In genomic region chr2:96716388-96716787, GRCh38 we compare ENCODE assay signal across 19 cellular contexts. TPM values are rescaled to one million over a fixed set of nuclear protein-coding genes. Genes with fewer than 3 reads are reported as not detected.
DNase-seq lines count a peak whose midpoint lies in the region; ATAC-seq and TF ChIP-seq lines count a peak whose summit lies in the region.
"Had no signal": no experiment of that assay in that cellular context is flagged by ENCODE, and none has a peak within 500 bp of the region (broad histone marks: within the 10 kb centered on the region; RNA-seq: fewer than 3 reads in every experiment).

No MANE protein-coding gene starts in this region.

- ATAC-seq in activated naive CD8-positive, alpha-beta T cell treated with anti-CD3 and anti-CD28 coated beads, Interleukin-2, amount 10 ng/mL, durations not matched to agents 7 days and 5 days (ENCODE audit: low read depth) = no peak
- ATAC-seq: HCT116 had no signal

- no peak for DNase-seq in activated naive CD8-positive, alpha-beta T cell treated with anti-CD3 and anti-CD28 coated beads, Interleukin-2, amount 10 ng/mL, durations not matched to agents 7 days and 5 days
- no peak for DNase-seq in activated naive CD8-positive, alpha-beta T cell treated with anti-CD3 and anti-CD28 coated beads for 36 hours
- no peak for DNase-seq in epithelial cell of prostate (ENCODE audit: low read depth, low spot score)
- DNase-seq in SIG-M5 (lab: John Stamatoyannopoulos, UW) = no peak
- DNase-seq in GM19238 (ENCODE audit: insufficient read length, low spot score) = no peak
- no peak for DNase-seq in KBM-7
- DNase-seq: 8988T; CD8-positive, alpha-beta memory T cell; COR-L47; DMS 273 treated with DMSO at 0.1 percent for 48 hours; DND-41; EL; GOT3; H7 had no signal

- H3K4me1 ChIP-seq in HEK293 (ENCODE audit: control insufficient read depth, insufficient read depth, low read length) = peaks cover 3% of the 10 kb centered on the region
- H3K4me1 ChIP-seq: BLaER1 treated with 17β-estradiol and CSF1 and Interleukin-3, amounts not matched to agents 10 nM and 100 nM had no signal

- H3K36me3 ChIP-seq in HEK293 (ENCODE audit: control insufficient read depth in 2 of 2, insufficient read depth in 1 of 2, low read length in 2 of 2) = peaks cover 9 to 28% of the 10 kb centered on the region in 2 experiments

- no peaks in the 10 kb centered on the region for H3K9me3 ChIP-seq in HEK293 (ENCODE audit: control insufficient read depth, insufficient read depth, low read depth, low read length)
- H3K9me3 ChIP-seq: BLaER1 treated with 17β-estradiol and CSF1 and Interleukin-3, amounts not matched to agents 10 nM and 100 nM had no signal

- POLR2A ChIA-PET in activated naive CD8-positive, alpha-beta T cell treated with anti-CD3 and anti-CD28 coated beads, Interleukin-2, amount 10 ng/mL, durations not matched to agents 7 days and 5 days (lab: Charles Lee) = no interaction called here
- POLR2A ChIA-PET in HEK293 (lab: Yijun Ruan, JAX) = interaction anchor here (0.6 kb wide), 1 partner anchor 12 kb away, joined by 9 read pairs; no protein-coding TSS in a partner anchor

- no peak overlapping the region for H3K4me3 Mint-ChIP-seq in activated naive CD8-positive, alpha-beta T cell treated with anti-CD3 and anti-CD28 coated beads, Interleukin-2, amount 10 ng/mL, durations not matched to agents 7 days and 5 days
- H3K4me3 Mint-ChIP-seq in activated naive CD8-positive, alpha-beta T cell treated with anti-CD3 and anti-CD28 coated beads for 36 hours = no peak overlapping the region
- H3K4me3 Mint-ChIP-seq: B cell; CD8-positive, alpha-beta memory T cell had no signal

- H3K4me3 ChIP-seq in HEK293 (ENCODE audit: low read depth, low read length) = no peak overlapping the region
- H3K4me3 ChIP-seq: BLaER1 treated with 17β-estradiol and CSF1 and Interleukin-3, amounts not matched to agents 10 nM and 100 nM; K562 had no signal

- peak overlapping the region; percentile 54 for H3K27ac Mint-ChIP-seq in activated naive CD8-positive, alpha-beta T cell treated with anti-CD3 and anti-CD28 coated beads, Interleukin-2, amount 10 ng/mL, durations not matched to agents 7 days and 5 days
- no peak overlapping the region for H3K27ac Mint-ChIP-seq in activated naive CD8-positive, alpha-beta T cell treated with anti-CD3 and anti-CD28 coated beads for 36 hours
- H3K27ac Mint-ChIP-seq: B cell had no signal

- no peaks in the 10 kb centered on the region for H3K27me3 Mint-ChIP-seq in activated naive CD8-positive, alpha-beta T cell treated with anti-CD3 and anti-CD28 coated beads, Interleukin-2, amount 10 ng/mL, durations not matched to agents 7 days and 5 days
- H3K27me3 Mint-ChIP-seq in activated naive CD8-positive, alpha-beta T cell treated with anti-CD3 and anti-CD28 coated beads for 36 hours = no peaks in the 10 kb centered on the region
- H3K27me3 Mint-ChIP-seq: B cell; CD8-positive, alpha-beta memory T cell had no signal

- H3K27ac ChIP-seq in HEK293 (ENCODE audit: extremely low read depth, low read depth, low read length) (no peak overlapping the region), epithelial cell of prostate (peak overlapping the region; percentile 27)
- H3K27ac ChIP-seq: BLaER1 treated with 17β-estradiol and CSF1 and Interleukin-3, amounts not matched to agents 10 nM and 100 nM had no signal

- CTCF ChIA-PET in HEK293 (lab: Yijun Ruan, JAX) = interaction anchor here (0.6 kb wide), 1 partner anchor 51 kb away, joined by 3 read pairs; no protein-coding TSS in a partner anchor

- no peaks in the 10 kb centered on the region for H3K9me3 Mint-ChIP-seq in activated naive CD8-positive, alpha-beta T cell treated with anti-CD3 and anti-CD28 coated beads, Interleukin-2, amount 10 ng/mL, durations not matched to agents 7 days and 5 days
- H3K9me3 Mint-ChIP-seq in activated naive CD8-positive, alpha-beta T cell treated with anti-CD3 and anti-CD28 coated beads for 36 hours = no peaks in the 10 kb centered on the region
- H3K9me3 Mint-ChIP-seq: CD8-positive, alpha-beta memory T cell had no signal

- in situ Hi-C loops in KBM-7 (cut with MboI; ENCODE audit: low pct_unique_long_range_greater_than_20kb, low sequenced_read_pairs) = no loop called here

- TF ChIP-seq CTCF in HEK293 (tag by site-specific recombination; IDR thresholded peaks at IDR 0.05) = no peak

- no peaks in the 10 kb centered on the region for H3K4me1 Mint-ChIP-seq in activated naive CD8-positive, alpha-beta T cell treated with anti-CD3 and anti-CD28 coated beads, Interleukin-2, amount 10 ng/mL, durations not matched to agents 7 days and 5 days
- no peaks in the 10 kb centered on the region for H3K4me1 Mint-ChIP-seq in activated naive CD8-positive, alpha-beta T cell treated with anti-CD3 and anti-CD28 coated beads for 36 hours
- H3K4me1 Mint-ChIP-seq: B cell had no signal

- no peaks in the 10 kb centered on the region for H3K36me3 Mint-ChIP-seq in activated naive CD8-positive, alpha-beta T cell treated with anti-CD3 and anti-CD28 coated beads, Interleukin-2, amount 10 ng/mL, durations not matched to agents 7 days and 5 days
- no peaks in the 10 kb centered on the region for H3K36me3 Mint-ChIP-seq in activated naive CD8-positive, alpha-beta T cell treated with anti-CD3 and anti-CD28 coated beads for 36 hours

TF ChIP-seq in HEK293, 187 proteins besides CTCF, POLR2A, EP300 and RAD21:
- TF ChIP-seq ZNF548 (tag by site-specific recombination; IDR thresholded peaks at IDR 0.05) (no peak), ZNF664 (tag by site-specific recombination; IDR thresholded peaks at IDR 0.05) (peak; percentile 93)

RNA-seq across cellular contexts. Expression of gene LMAN2L, which starts 23.5 kb away (rescaled TPM):
- 1 to 10 TPM; 7.2 to 7.3 TPM for total RNA-seq in activated naive CD8-positive, alpha-beta T cell treated with anti-CD3 and anti-CD28 coated beads, Interleukin-2, amount 10 ng/mL, durations not matched to agents 7 days and 5 days
- total RNA-seq in activated naive CD8-positive, alpha-beta T cell treated with anti-CD3 and anti-CD28 coated beads for 36 hours = 1 to 10 TPM; 4.5 to 5.2 TPM

RNA-seq across cellular contexts. Expression of gene CNNM4, which starts 44.3 kb away (rescaled TPM):
- 1 to 10 TPM; 6.9 to 7.9 TPM for total RNA-seq in activated naive CD8-positive, alpha-beta T cell treated with anti-CD3 and anti-CD28 coated beads, Interleukin-2, amount 10 ng/mL, durations not matched to agents 7 days and 5 days
- 1 to 10 TPM; 5.9 to 6.2 TPM for total RNA-seq in activated naive CD8-positive, alpha-beta T cell treated with anti-CD3 and anti-CD28 coated beads for 36 hours
